Comparison of ENCODE assay signal across 7 cellular contexts in the genomic region with DNA sequence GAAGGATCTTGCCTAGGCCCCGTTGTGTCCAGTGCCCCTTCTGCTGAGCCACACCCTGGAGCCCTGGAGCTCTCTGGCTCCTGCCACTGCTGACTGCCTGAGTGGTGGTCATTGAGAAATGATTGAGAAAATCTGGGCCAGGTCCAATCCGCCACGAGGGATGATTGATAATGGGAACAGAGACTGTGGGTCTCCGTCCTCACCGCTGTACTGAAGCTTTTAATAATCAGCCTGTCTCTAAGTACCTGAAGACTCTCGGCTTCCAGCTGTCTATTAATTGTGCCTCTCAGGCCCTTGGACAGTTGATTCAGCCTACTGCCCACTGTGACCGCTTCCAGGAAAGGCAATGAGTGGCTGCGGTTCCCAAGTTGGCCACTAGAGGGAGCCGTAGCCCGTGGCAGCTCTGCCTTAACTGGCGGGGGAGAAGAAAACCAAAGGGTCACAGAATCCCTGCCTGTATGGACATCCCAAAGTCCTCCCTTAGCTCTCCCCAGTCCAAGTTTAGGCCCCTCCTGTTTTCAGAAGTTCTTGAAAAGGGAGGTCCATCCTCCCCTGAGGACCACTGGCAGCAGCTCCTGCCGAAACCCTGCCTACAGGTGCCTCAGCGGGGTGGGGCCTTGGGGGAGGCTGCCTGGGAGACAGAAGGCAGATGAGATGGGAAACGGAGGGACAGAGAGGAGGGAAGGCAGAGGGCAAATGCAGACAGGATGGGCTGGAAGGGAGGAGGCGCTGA.
DNase-seq lines count a peak whose midpoint lies in the region; TF ChIP-seq lines count a peak whose summit lies in the region.

No MANE protein-coding gene starts in this region.

- WGBS in testis, 2 donors: 29 to 35% methylated on average over 13 to 15 of the region's 15 CpGs

- in situ Hi-C loops in GM13976 (cut with MboI; ENCODE audit: low sequenced_read_pairs, unreplicated experiment) (loop anchor here (25.0 kb wide), 2 partner anchors 98 to 273 kb away; a partner anchor contains a TSS), SK-MEL-5 (cut with HindIII; ENCODE audit: low pct_unique_long_range_greater_than_20kb, low sequenced_read_pairs) (no loop called here)

- peak overlapping the region in 1 of 2 donors; percentile 24 for H3K4me3 ChIP-seq in testis

- no peaks in the 10 kb centered on the region for H3K9me3 Mint-ChIP-seq in activated naive CD4-positive, alpha-beta T cell treated with anti-CD3 and anti-CD28 coated beads for 36 hours
- no peaks in the 10 kb centered on the region for H3K9me3 Mint-ChIP-seq in osteocyte (ENCODE audit: unreplicated experiment)

- H3K27me3 Mint-ChIP-seq in activated naive CD4-positive, alpha-beta T cell treated with anti-CD3 and anti-CD28 coated beads for 36 hours (ENCODE audit: low read depth): no peaks in the 10 kb centered on the region
- H3K27me3 Mint-ChIP-seq in osteocyte (ENCODE audit: unreplicated experiment): no peaks in the 10 kb centered on the region

- no peak overlapping the region for H3K27ac Mint-ChIP-seq in activated naive CD4-positive, alpha-beta T cell treated with anti-CD3 and anti-CD28 coated beads for 36 hours
- no peak overlapping the region for H3K27ac Mint-ChIP-seq in osteocyte (ENCODE audit: unreplicated experiment)

- peaks cover 9% of the 10 kb centered on the region for H3K4me1 ChIP-seq in testis

- intact Hi-C loops in activated naive CD4-positive, alpha-beta T cell treated with anti-CD3 and anti-CD28 coated beads for 36 hours (cut with micrococcal nuclease): loop anchor here (1.0 kb wide), 4 partner anchors 97 to 279 kb away; no protein-coding TSS in a partner anchor
- intact Hi-C loops in testis (cut with DNase I; ENCODE audit: low total_unique reads): no loop called here

- DNase-seq in GM13976 (ENCODE audit: low spot score) (peak; percentile 81), Kasumi-1 (lab: John Stamatoyannopoulos, UW) (peak; percentile 28 to 33), SK-MEL-5 (ENCODE audit: low read depth, low spot score) (peak; percentile 72), glomerular endothelial cell (ENCODE audit: extremely low read depth, low read depth, low spot score) (peak; percentile 20), osteocyte (ENCODE audit: extremely low spot score, unreplicated experiment) (peak; percentile 93), testis (peak; percentile 89)
- peak; percentile 87 for DNase-seq in activated naive CD4-positive, alpha-beta T cell treated with anti-CD3 and anti-CD28 coated beads for 36 hours

- no peaks in the 10 kb centered on the region for H3K36me3 Mint-ChIP-seq in activated naive CD4-positive, alpha-beta T cell treated with anti-CD3 and anti-CD28 coated beads for 36 hours (ENCODE audit: low read depth)
- H3K36me3 Mint-ChIP-seq in osteocyte (ENCODE audit: unreplicated experiment): no peaks in the 10 kb centered on the region

- peaks cover 14% of the 10 kb centered on the region for H3K4me1 Mint-ChIP-seq in activated naive CD4-positive, alpha-beta T cell treated with anti-CD3 and anti-CD28 coated beads for 36 hours (ENCODE audit: low read depth)
- H3K4me1 Mint-ChIP-seq in osteocyte (ENCODE audit: unreplicated experiment): peaks cover 13% of the 10 kb centered on the region

- peak overlapping the region in 1 of 2 donors; percentile 54 for H3K27ac ChIP-seq in testis

- no peaks in the 10 kb centered on the region for H3K36me3 ChIP-seq in testis (ENCODE audit: low read depth, missing control alignments)

- no peaks in the 10 kb centered on the region for H3K27me3 ChIP-seq in testis

- TF ChIP-seq CTCF in GM13976 (IDR thresholded peaks at IDR 0.05; ENCODE audit: borderline replicate concordance, control extremely low read depth, extremely low read depth, insufficient read depth, missing control alignments) (peak; percentile 97), osteocyte (IDR thresholded peaks at IDR 0.05) (peak; percentile 99), testis (IDR thresholded peaks at IDR 0.05) (peak; percentile 98 to 99 (median 99))

- H3K4me3 Mint-ChIP-seq in activated naive CD4-positive, alpha-beta T cell treated with anti-CD3 and anti-CD28 coated beads for 36 hours: peak overlapping the region; percentile 76
- H3K4me3 Mint-ChIP-seq in osteocyte (ENCODE audit: unreplicated experiment): no peak overlapping the region

- CTCF ChIA-PET in activated naive CD4-positive, alpha-beta T cell treated with anti-CD3 and anti-CD28 coated beads for 36 hours (lab: Charles Lee): interaction anchor here (0.6 to 10.8 kb wide), 35 partner anchors 9 to 1452 kb away, joined by 3 to 231 read pairs (median 5); no protein-coding TSS in a partner anchor

- no peak for TF ChIP-seq POLR2A in testis (IDR thresholded peaks at IDR 0.05)

- H3K9me3 ChIP-seq in testis: no peaks in the 10 kb centered on the region

Comparison
In these comparisons a context has a peak if more than half of its experiments do, and no peak if none do; other contexts are left out.
1. DNase-seq: peak in every context shown above with its lines; median percentile 93 in osteocyte; 89 in testis; 87 in activated naive CD4-positive, alpha-beta T cell treated with anti-CD3 and anti-CD28 coated beads for 36 hours; 81 in GM13976; 72 in SK-MEL-5; 30 in Kasumi-1; 20 in glomerular endothelial cell.